In genomic region chr16:89062389-89063345, GRCh38 we compare ENCODE assay signal across 20 cellular contexts. TPM values are rescaled to one million over a fixed set of nuclear protein-coding genes. Genes with fewer than 3 reads are reported as not detected.
DNase-seq lines count a peak whose midpoint lies in the region; ATAC-seq, FAIRE-seq and TF ChIP-seq lines count a peak whose summit lies in the region.
"Had no signal": no experiment of that assay in that cellular context is flagged by ENCODE, and none has a peak within 500 bp of the region (broad histone marks: within the 10 kb centered on the region; RNA-seq: fewer than 3 reads in every experiment).

No MANE protein-coding gene starts in this region.

- H3K18ac ChIP-seq in H1 (ENCODE audit: extremely low read depth, low read length) (no peak overlapping the region), neuronal stem cell (ENCODE audit: low read length) (peak overlapping the region; percentile 92)

- H2AK5ac ChIP-seq in H1 (ENCODE audit: low read depth, low read length) (no peak overlapping the region), neuronal stem cell (ENCODE audit: low read depth, low read length) (peak overlapping the region; percentile 97)

- no peaks in the 10 kb centered on the region for H3K9me3 Mint-ChIP-seq in activated naive CD4-positive, alpha-beta T cell treated with anti-CD3 and anti-CD28 coated beads, Interleukin-2, amount 50 U/mL, for 24 hours
- H3K9me3 Mint-ChIP-seq in activated naive CD4-positive, alpha-beta T cell treated with anti-CD3 and anti-CD28 coated beads for 36 hours, result no peaks in the 10 kb centered on the region
- no peaks in the 10 kb centered on the region for H3K9me3 Mint-ChIP-seq in IgD-negative memory B cell
- H3K9me3 Mint-ChIP-seq in naive thymus-derived CD8-positive, alpha-beta T cell, result no peaks in the 10 kb centered on the region

- H2BK5ac ChIP-seq in H1 (ENCODE audit: low read depth, low read length), result no peak overlapping the region
- H2BK5ac ChIP-seq in neuronal stem cell (ENCODE audit: low read length), result peak overlapping the region; percentile 87

- H3K4me3 Mint-ChIP-seq in activated naive CD4-positive, alpha-beta T cell treated with anti-CD3 and anti-CD28 coated beads, Interleukin-2, amount 50 U/mL, for 24 hours, result no peak overlapping the region
- no peak overlapping the region for H3K4me3 Mint-ChIP-seq in activated naive CD4-positive, alpha-beta T cell treated with anti-CD3 and anti-CD28 coated beads for 36 hours
- H3K4me3 Mint-ChIP-seq in IgD-negative memory B cell, result peak overlapping the region in 2 of 4 donors; percentile 77 to 85
- H3K4me3 Mint-ChIP-seq in naive thymus-derived CD8-positive, alpha-beta T cell, result no peak overlapping the region
- H3K4me3 Mint-ChIP-seq: CD4-positive, CD25-positive, alpha-beta regulatory T cell had no signal

- no peaks in the 10 kb centered on the region; a peak in 1 of 7 replicates for H3K4me1 ChIP-seq in H1 (replicated peaks in 1 of 4; ENCODE audit: control insufficient read depth in 3 of 4, insufficient read depth in 4 of 4, low read length in 3 of 4)
- H3K4me1 ChIP-seq in neuronal stem cell (ENCODE audit: control insufficient read depth in 2 of 2, insufficient read depth in 1 of 2, low read depth in 1 of 2, low read length in 2 of 2), result peaks cover 11 to 16% of the 10 kb centered on the region in 2 donors
- H3K4me1 ChIP-seq: BE2C, SJSA1 had no signal

- no peaks in the 10 kb centered on the region for H3K36me3 ChIP-seq in H1 (ENCODE audit: control insufficient read depth in 2 of 4, insufficient read depth in 4 of 4, low read length in 3 of 4)
- H3K36me3 ChIP-seq in neuronal stem cell (replicated peaks in 1 of 2; ENCODE audit: control insufficient read depth in 2 of 2, insufficient read depth in 2 of 2, low read length in 2 of 2), result no peaks in the 10 kb centered on the region
- H3K36me3 ChIP-seq: BE2C, SJSA1 had no signal

- H2BK15ac ChIP-seq in H1 (ENCODE audit: low read length) (no peak overlapping the region), neuronal stem cell (ENCODE audit: low read length) (peak overlapping the region; percentile 77)

- no peak overlapping the region for H3K9ac ChIP-seq in H1 (replicated peaks in 1 of 4; ENCODE audit: extremely low read depth in 1 of 4, low read depth in 3 of 4, low read length in 3 of 4)
- peak overlapping the region; percentile 56 for H3K9ac ChIP-seq in neuronal stem cell (ENCODE audit: low read depth, low read length, poor library complexity)

- POLR2A ChIA-PET in H1 (lab: Charles Lee; ENCODE audit: partially characterized antibody), result no interaction called here
- POLR2A ChIA-PET in naive thymus-derived CD8-positive, alpha-beta T cell (lab: Charles Lee), result no interaction called here

- no peaks in the 10 kb centered on the region for H3K9me3 ChIP-seq in H1 (ENCODE audit: insufficient read depth in 2 of 2, low read depth in 1 of 2, low read length in 1 of 2)
- H3K9me3 ChIP-seq in neuronal stem cell (replicated peaks in 1 of 2; ENCODE audit: control insufficient read depth in 2 of 2, insufficient read depth in 1 of 2, low read depth in 1 of 2, low read length in 2 of 2), result no peaks in the 10 kb centered on the region
- H3K9me3 ChIP-seq: BE2C, SJSA1 had no signal

- 88% methylated on average over 22 of the region's 30 CpGs; no CpG with 5 or more reads in 1 of the 2 experiments for WGBS in H1 (ENCODE audit: extremely low coverage in 1 of 2, insufficient coverage in 1 of 2, insufficient read length in 1 of 2, insufficient replicate concordance in 2 of 2, low coverage in 1 of 2, low lambda C conversion rate in 2 of 2, missing lambda C conversion rate in 1 of 2), 2 experiments
- WGBS in neuronal stem cell (ENCODE audit: extremely low coverage in 2 of 2, insufficient read length in 2 of 2, insufficient replicate concordance in 1 of 2), 2 donors, result no CpG with 5 or more reads among the region's 30 CpGs

- H3K23ac ChIP-seq in H1 (ENCODE audit: insufficient read length), result no peak overlapping the region
- H3K23ac ChIP-seq in neuronal stem cell (ENCODE audit: low read depth, low read length, poor library complexity), result no peak overlapping the region

- no peaks in the 10 kb centered on the region for H3K27me3 ChIP-seq in H1 (replicated peaks in 1 of 4; ENCODE audit: control insufficient read depth in 3 of 4, extremely low read depth in 1 of 4, insufficient read depth in 3 of 4, low read length in 3 of 4)
- H3K27me3 ChIP-seq in neuronal stem cell (ENCODE audit: control insufficient read depth in 3 of 3, insufficient read depth in 3 of 3, low read depth in 1 of 3, low read length in 3 of 3), result peaks cover 0 to 33% (median 0%) of the 10 kb centered on the region in 3 experiments

- H3K23me2 ChIP-seq in H1 (ENCODE audit: low read depth, low read length), result no peaks in the 10 kb centered on the region

- FAIRE-seq in H1 (lab: Jason Lieb, UNC), result no peak

- H3K79me1 ChIP-seq in H1 (ENCODE audit: low read depth, low read length), result no peaks in the 10 kb centered on the region
- H3K79me1 ChIP-seq in neuronal stem cell (ENCODE audit: low read depth, low read length), result no peaks in the 10 kb centered on the region

- no peak overlapping the region for H3K4me2 ChIP-seq in H1 (ENCODE audit: insufficient read depth in 1 of 2, low read depth in 2 of 2, low read length in 2 of 2)
- no peak overlapping the region for H3K4me2 ChIP-seq in neuronal stem cell (ENCODE audit: insufficient read depth, low read length, poor library complexity, severe bottlenecking)

- H4K8ac ChIP-seq in H1 (ENCODE audit: extremely low read depth, insufficient read depth, low read length), result peak overlapping the region; percentile 28; the same call in 1 of the 2 replicates
- no peak overlapping the region for H4K8ac ChIP-seq in neuronal stem cell (ENCODE audit: low read depth, low read length)

- H2AFZ ChIP-seq in H1 (ENCODE audit: low read length) (no peak overlapping the region), neuronal stem cell (ENCODE audit: low read length) (no peak overlapping the region)

- no peak for TF ChIP-seq EP300 in H1 (IDR thresholded peaks at IDR 0.05; ENCODE audit: borderline replicate concordance in 1 of 2, low read depth in 2 of 2, low read length in 2 of 2)

- no peaks in the 10 kb centered on the region for H4K20me1 ChIP-seq in H1 (replicated peaks in 1 of 2; ENCODE audit: control insufficient read depth in 1 of 2, insufficient read depth in 2 of 2, low read length in 2 of 2)

- no peak overlapping the region for H3K4ac ChIP-seq in H1 (replicated peaks; ENCODE audit: insufficient read length, low read depth, low read length)
- H3K4ac ChIP-seq in neuronal stem cell (ENCODE audit: low read length), result no peak overlapping the region

- intact Hi-C loops in activated naive CD4-positive, alpha-beta T cell treated with anti-CD3 and anti-CD28 coated beads for 36 hours (cut with micrococcal nuclease), result no loop called here

- H3K36me3 Mint-ChIP-seq in activated naive CD4-positive, alpha-beta T cell treated with anti-CD3 and anti-CD28 coated beads, Interleukin-2, amount 50 U/mL, for 24 hours, result no peaks in the 10 kb centered on the region
- H3K36me3 Mint-ChIP-seq in activated naive CD4-positive, alpha-beta T cell treated with anti-CD3 and anti-CD28 coated beads for 36 hours (ENCODE audit: low read depth), result no peaks in the 10 kb centered on the region
- H3K36me3 Mint-ChIP-seq in IgD-negative memory B cell, result no peaks in the 10 kb centered on the region
- H3K36me3 Mint-ChIP-seq in naive thymus-derived CD8-positive, alpha-beta T cell, result no peaks in the 10 kb centered on the region
- H3K36me3 Mint-ChIP-seq: CD4-positive, CD25-positive, alpha-beta regulatory T cell had no signal

- H4K91ac ChIP-seq in H1 (replicated peaks; ENCODE audit: insufficient read length, low read length), result no peak overlapping the region
- no peak overlapping the region for H4K91ac ChIP-seq in neuronal stem cell (ENCODE audit: low read depth, low read length, poor library complexity)

- no peak for DNase-seq in activated naive CD4-positive, alpha-beta T cell treated with anti-CD3 and anti-CD28 coated beads for 36 hours
- no peak for DNase-seq in H1 (ENCODE audit: low read depth in 1 of 2, low spot score in 2 of 2)
- DNase-seq in neuronal stem cell (ENCODE audit: low spot score), result no peak
- DNase-seq in naive thymus-derived CD8-positive, alpha-beta T cell, result no peak
- no peak for DNase-seq in NCI-H1436 (lab: John Stamatoyannopoulos, UW)
- DNase-seq: BE2C; CD4-positive, CD25-positive, alpha-beta regulatory T cell; GOT3; HCEC 1CT; NCI-H1048; NCI-H1694 treated with DMSO at 0.1 percent for 48 hours; NCI-H2081; NCI-H2227 treated with DMSO at 0.1 percent for 48 hours; NCI-H526 treated with DMSO at 0.1 percent for 48 hours; PC-3 had no signal

- peak overlapping the region; percentile 35 for H3K27ac Mint-ChIP-seq in activated naive CD4-positive, alpha-beta T cell treated with anti-CD3 and anti-CD28 coated beads, Interleukin-2, amount 50 U/mL, for 24 hours
- H3K27ac Mint-ChIP-seq in activated naive CD4-positive, alpha-beta T cell treated with anti-CD3 and anti-CD28 coated beads for 36 hours, result no peak overlapping the region
- peak overlapping the region in 2 of 3 donors; percentile 82 to 94 for H3K27ac Mint-ChIP-seq in IgD-negative memory B cell
- peak overlapping the region in 1 of 10 donors; percentile 58 for H3K27ac Mint-ChIP-seq in naive thymus-derived CD8-positive, alpha-beta T cell
- H3K27ac Mint-ChIP-seq: CD4-positive, CD25-positive, alpha-beta regulatory T cell had no signal

- H3K56ac ChIP-seq in H1 (replicated peaks; ENCODE audit: insufficient read length, low read depth, low read length), result no peak overlapping the region

- no peaks in the 10 kb centered on the region for H3K27me3 Mint-ChIP-seq in activated naive CD4-positive, alpha-beta T cell treated with anti-CD3 and anti-CD28 coated beads, Interleukin-2, amount 50 U/mL, for 24 hours
- H3K27me3 Mint-ChIP-seq in activated naive CD4-positive, alpha-beta T cell treated with anti-CD3 and anti-CD28 coated beads for 36 hours (ENCODE audit: low read depth), result no peaks in the 10 kb centered on the region
- no peaks in the 10 kb centered on the region for H3K27me3 Mint-ChIP-seq in IgD-negative memory B cell
- H3K27me3 Mint-ChIP-seq in naive thymus-derived CD8-positive, alpha-beta T cell, result peaks cover 0 to 2% (median 0%) of the 10 kb centered on the region in 5 donors
- H3K27me3 Mint-ChIP-seq: CD4-positive, CD25-positive, alpha-beta regulatory T cell had no signal

- H2BK12ac ChIP-seq in H1 (ENCODE audit: low read depth, low read length) (no peak overlapping the region), neuronal stem cell (ENCODE audit: low read length) (peak overlapping the region; percentile 33)

- CTCF ChIA-PET in activated naive CD4-positive, alpha-beta T cell treated with anti-CD3 and anti-CD28 coated beads for 36 hours (lab: Charles Lee), result no interaction called here
- CTCF ChIA-PET in H1 (lab: Charles Lee; ENCODE audit: partially characterized antibody), result interaction anchor here (0.9 kb wide), 1 partner anchor 13 kb away, joined by 4 read pairs; no protein-coding TSS in a partner anchor

- H3K4me3 ChIP-seq in H1 (ENCODE audit: extremely low read depth in 1 of 4, insufficient read depth in 2 of 4, low read depth in 3 of 4, low read length in 4 of 4), result no peak overlapping the region
- H3K4me3 ChIP-seq in neuronal stem cell (ENCODE audit: low read length in 2 of 2), result no peak overlapping the region
- H3K4me3 ChIP-seq: SJSA1 had no signal

- H3K14ac ChIP-seq in H1 (ENCODE audit: insufficient read length), result no peak overlapping the region
- H3K14ac ChIP-seq in neuronal stem cell (ENCODE audit: low read length), result peak overlapping the region; percentile 15

- H2BK120ac ChIP-seq in H1 (replicated peaks; ENCODE audit: low read depth, low read length) (no peak overlapping the region), neuronal stem cell (ENCODE audit: low read depth, low read length) (peak overlapping the region; percentile 68)

- TF ChIP-seq POLR2A in H1 (IDR thresholded peaks at IDR 0.05; ENCODE audit: control extremely low read depth in 1 of 2, low read depth in 2 of 2, low read length in 2 of 2), result no peak

- no peak for TF ChIP-seq RAD21 in H1 (IDR thresholded peaks at IDR 0.05 in 1 of 2, conservative IDR thresholded peaks at IDR 0.05 in 1 of 2; ENCODE audit: low read depth in 2 of 2, low read length in 2 of 2)

- H3K79me2 ChIP-seq in H1 (ENCODE audit: control insufficient read depth in 1 of 2, insufficient read depth in 2 of 2, low read length in 2 of 2), result no peaks in the 10 kb centered on the region

- no peaks in the 10 kb centered on the region for H3K4me1 Mint-ChIP-seq in activated naive CD4-positive, alpha-beta T cell treated with anti-CD3 and anti-CD28 coated beads, Interleukin-2, amount 50 U/mL, for 24 hours
- H3K4me1 Mint-ChIP-seq in activated naive CD4-positive, alpha-beta T cell treated with anti-CD3 and anti-CD28 coated beads for 36 hours (ENCODE audit: low read depth), result no peaks in the 10 kb centered on the region
- H3K4me1 Mint-ChIP-seq in IgD-negative memory B cell, result peaks cover 25 to 37% (median 32%) of the 10 kb centered on the region in 3 donors
- peaks cover 0 to 1% (median 0%) of the 10 kb centered on the region in 4 donors for H3K4me1 Mint-ChIP-seq in naive thymus-derived CD8-positive, alpha-beta T cell
- H3K4me1 Mint-ChIP-seq: CD4-positive, CD25-positive, alpha-beta regulatory T cell had no signal

- ATAC-seq in naive thymus-derived CD8-positive, alpha-beta T cell, result no peak
- no peak for ATAC-seq in HG03159 (IDR thresholded peaks at IDR 0.05; ENCODE audit: unreplicated experiment)
- ATAC-seq: PC-3 had no signal

- no peak overlapping the region for H4K5ac ChIP-seq in H1 (ENCODE audit: insufficient read length, low read depth, low read length)

- no peak overlapping the region for H3K27ac ChIP-seq in H1 (ENCODE audit: low read depth, low read length)
- no peak overlapping the region for H3K27ac ChIP-seq in neuronal stem cell (replicated peaks; ENCODE audit: low read length)
- H3K27ac ChIP-seq: 22Rv1, SJSA1 had no signal

- TF ChIP-seq CTCF in H1 (IDR thresholded peaks at IDR 0.05; ENCODE audit: control extremely low read depth in 1 of 3, insufficient read depth in 1 of 3, low read depth in 1 of 3, low read length in 3 of 3), result no peak

- H2BK20ac ChIP-seq in H1 (ENCODE audit: low read length), result no peak overlapping the region

RNA-seq across cellular contexts. Expression of gene ACSF3, which starts 31.0 kb away (rescaled TPM):
- 10 to 100 TPM; 26.1 to 26.7 TPM for total RNA-seq in activated naive CD4-positive, alpha-beta T cell treated with anti-CD3 and anti-CD28 coated beads for 36 hours
- 53.9 TPM for polyA plus RNA-seq in IgD-negative memory B cell
- total RNA-seq in H1 (2021; fragmentation: NEBNext Ultra II Directional; extraction: Animal tissue kit (Norgen Biotek cat#: 25700)), result 22.9 and 27.0 TPM in 2 replicates
- polyA plus RNA-seq in H1 (2011; rRNA removed), result 15.6 and 23.6 TPM in 2 replicates
- polyA plus RNA-seq in H1 (2011; cell fraction: cytosol; rRNA removed), result 19.6 TPM
- polyA plus RNA-seq in H1 (2011; cell fraction: nucleus; rRNA removed), result 33.2 TPM
- polyA plus RNA-seq in H1 (2012, experiment 1 of 2), result 12.0 to 21.9 TPM (median 18.2 TPM) in 4 replicates
- 14.4 TPM for polyA plus RNA-seq in H1 (2012, experiment 2 of 2)
- polyA plus RNA-seq in H1 (2013, experiment 1 of 2), result 11.6 TPM
- polyA plus RNA-seq in H1 (2013, experiment 2 of 2), result 10.5 TPM
- 10.0 and 20.1 TPM in 2 replicates for polyA minus RNA-seq in H1 (2011; rRNA and poly(A)+ RNA removed)
- polyA minus RNA-seq in H1 (2011; cell fraction: cytosol; rRNA and poly(A)+ RNA removed), result 22.5 TPM
- polyA minus RNA-seq in H1 (2011; cell fraction: nucleus; rRNA and poly(A)+ RNA removed), result 26.1 TPM
- 8.9 TPM for polyA plus RNA-seq in neuronal stem cell (2013, experiment 1 of 2)
- polyA plus RNA-seq in neuronal stem cell (2013, experiment 2 of 2), result 9.7 TPM
- total RNA-seq in naive thymus-derived CD8-positive, alpha-beta T cell, result 10 to 100 TPM; 61.5 to 64.4 TPM
- 10 to 100 TPM; 21.3 to 44.7 (median 22.9) TPM for polyA plus RNA-seq in naive thymus-derived CD8-positive, alpha-beta T cell
